16 cellular contexts compared by ENCODE assay signal in the genomic region with DNA sequence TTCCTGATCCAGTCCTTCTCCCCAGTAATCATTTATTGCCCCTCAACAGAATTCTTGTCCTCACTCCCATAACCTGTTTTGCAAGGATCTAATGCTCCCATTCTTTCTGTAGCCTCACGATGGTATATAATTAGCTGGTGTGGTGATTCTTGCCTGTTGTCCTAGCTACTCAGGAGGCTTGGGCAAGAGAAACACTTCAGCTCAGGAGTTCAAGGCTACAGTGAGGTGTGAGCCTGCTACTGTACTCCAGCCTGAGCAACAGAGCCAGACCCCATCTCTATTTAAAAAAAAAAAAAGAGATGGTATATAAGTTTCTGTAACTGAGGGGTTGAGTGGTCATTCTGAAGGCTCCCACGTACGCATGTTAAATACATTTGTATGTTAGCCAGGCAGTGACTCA. TPM values are rescaled to one million over a fixed set of nuclear protein-coding genes. Genes with fewer than 3 reads are reported as not detected.
DNase-seq lines count a peak whose midpoint lies in the region; TF ChIP-seq lines count a peak whose summit lies in the region.
"Had no signal": no experiment of that assay in that cellular context is flagged by ENCODE, and none has a peak within 500 bp of the region (broad histone marks: within the 10 kb centered on the region; RNA-seq: fewer than 3 reads in every experiment).

No MANE protein-coding gene starts in this region.

- no peak for TF ChIP-seq CTCF in nephron (IDR thresholded peaks at IDR 0.05; ENCODE audit: unreplicated experiment in 3 of 3)
- no peak for TF ChIP-seq CTCF in colonic mucosa (IDR thresholded peaks at IDR 0.05)

- peak overlapping the region; percentile 3; the same call in 1 of the 2 replicates for H3K9ac ChIP-seq in HUES48 (ENCODE audit: low read depth, low read length)
- no peak overlapping the region for H3K9ac ChIP-seq in colonic mucosa (ENCODE audit: low read depth in 2 of 2, low read length in 2 of 2)

- H3K27me3 Mint-ChIP-seq in nephron (ENCODE audit: low read depth) = peaks cover 9% of the 10 kb centered on the region

- H3K9me3 Mint-ChIP-seq in nephron = no peaks in the 10 kb centered on the region
- H3K9me3 Mint-ChIP-seq: CD4-positive, CD25-positive, alpha-beta regulatory T cell; T-helper 1 cell treated with Interleukin-12 subunit alpha and Interleukin-12 subunit beta and Interleukin-4 antibody, amounts not matched to agents 30 μg/mL and 1 μg/mL, for 36 hours had no signal

- H3K9me3 ChIP-seq in HUES48 (ENCODE audit: control insufficient read depth, insufficient read depth, low read length) (0 out of 2 replicates have a peak, but pooled peaks cover 7% of the 10 kb centered on the region), colonic mucosa (no peaks in the 10 kb centered on the region)
- H3K9me3 ChIP-seq: Caco-2 had no signal

- H3K4me3 ChIP-seq in HUES48 (ENCODE audit: low read depth, low read length) (no peak overlapping the region), colonic mucosa (no peak overlapping the region)

- H3K36me3 Mint-ChIP-seq in nephron (ENCODE audit: low read depth) = no peaks in the 10 kb centered on the region
- H3K36me3 Mint-ChIP-seq: CD4-positive, CD25-positive, alpha-beta regulatory T cell had no signal

- H3K36me3 ChIP-seq in HUES48 (ENCODE audit: control insufficient read depth, insufficient read depth, low read length) (no peaks in the 10 kb centered on the region), colonic mucosa (no peaks in the 10 kb centered on the region)

- DNase-seq in ELF-1 (ENCODE audit: low read depth, low spot score) (peak; percentile 34), NCI-H774 (lab: John Stamatoyannopoulos, UW) (peak; percentile 3), colonic mucosa (no peak), medulla oblongata (ENCODE audit: extremely low spot score) (no peak), HK-2 (ENCODE audit: unreplicated experiment) (no peak)
- DNase-seq: CD4-positive, CD25-positive, alpha-beta regulatory T cell; MV-4-11; NCI-H1436; NCI-H2029 treated with DMSO at 0.1 percent for 48 hours; NCI-H226; NCI-H524 treated with DMSO at 0.1 percent for 48 hours; RPMI8226 had no signal

- H3K4me1 ChIP-seq in HUES48 (ENCODE audit: control insufficient read depth, insufficient read depth, low read length) (peaks cover 14% of the 10 kb centered on the region), colonic mucosa (no peaks in the 10 kb centered on the region)
- H3K4me1 ChIP-seq: Caco-2 had no signal

- intact Hi-C loops in colonic mucosa (cut with DNase I) = no loop called here

- H3K4me3 Mint-ChIP-seq in nephron = no peak overlapping the region
- H3K4me3 Mint-ChIP-seq: T-helper 1 cell treated with Interleukin-12 subunit alpha and Interleukin-12 subunit beta and Interleukin-4 antibody, amounts not matched to agents 30 μg/mL and 1 μg/mL, for 36 hours had no signal

- H3K27ac ChIP-seq in HUES48 (ENCODE audit: low read depth, low read length) (peak overlapping the region; percentile 72), colonic mucosa (no peak overlapping the region)

- H3K27ac Mint-ChIP-seq in nephron = peak overlapping the region in 2 of 3 experiments; percentile 12 to 14
- H3K27ac Mint-ChIP-seq: T-helper 1 cell treated with Interleukin-12 subunit alpha and Interleukin-12 subunit beta and Interleukin-4 antibody, amounts not matched to agents 30 μg/mL and 1 μg/mL, for 36 hours had no signal

- H3K27me3 ChIP-seq in HUES48 (ENCODE audit: control insufficient read depth, insufficient read depth, low read length) = no peaks in the 10 kb centered on the region
- no peaks in the 10 kb centered on the region for H3K27me3 ChIP-seq in colonic mucosa

- H3K4me1 Mint-ChIP-seq in nephron = no peaks in the 10 kb centered on the region

RNA-seq across cellular contexts. Expression of a gene that starts 7.7 kb away (rescaled TPM):
- total RNA-seq in colonic mucosa = 10 to 100 TPM; 43.1 to 49.2 TPM

Comparison
In these comparisons a context has a peak if more than half of its experiments do, and no peak if none do; other contexts are left out.
1. DNase-seq: peak in ELF-1 (single experiment) and NCI-H774 (single experiment); none in colonic mucosa (single experiment), medulla oblongata (single experiment) and HK-2 (single experiment).